In genomic region chr4:53055716-53056413, GRCh38 we compare ENCODE assay signal across 23 cellular contexts.
DNase-seq lines count a peak whose midpoint lies in the region; ATAC-seq lines count a peak whose summit lies in the region.
"Had no signal": no experiment of that assay in that cellular context is flagged by ENCODE, and none has a peak within 500 bp of the region (broad histone marks: within the 10 kb centered on the region; RNA-seq: fewer than 3 reads in every experiment).

No MANE protein-coding gene starts in this region.

- DNase-seq in COLO829 (ENCODE audit: low spot score), result peak; percentile 65
- peak; percentile 30 to 59 for DNase-seq in SJCRH30
- DNase-seq in dermis microvascular lymphatic vessel endothelial cell (ENCODE audit: low read depth in 2 of 2), result peak; percentile 76 to 79
- peak; percentile 50 for DNase-seq in pons (ENCODE audit: low spot score)
- DNase-seq in SW 1271 (lab: John Stamatoyannopoulos, UW), result no peak
- DNase-seq in activated CD8-positive, alpha-beta memory T cell treated with anti-CD3 and anti-CD28 coated beads, Interleukin-2, amount 50 U/mL, for 4 hours, result no peak
- no peak for DNase-seq in hippocampal formation (lab: John Stamatoyannopoulos, UW)
- DNase-seq: activated CD8-positive, alpha-beta T cell treated with anti-CD3 and anti-CD28 coated beads, Interleukin-2, amount 10 ng/mL, durations not matched to agents 7 days and 5 days; activated gamma-delta T cell treated with Interleukin-2 at 50 U/mL for 16 hours; activated T-cell treated with anti-CD3 and anti-CD28 coated beads, Interleukin-2, amount 50 U/mL, for 1 hour; glutamatergic neuron; kidney; lower lobe of right lung; mucosa of descending colon; NCI-H446 treated with DMSO at 0.1 percent for 48 hours; SHP77; stimulated activated CD8-positive, alpha-beta memory T cell treated with anti-CD3 and anti-CD28 coated beads, Interleukin-4, amount 100 ng/mL, for 48 hours; T-helper 1 cell; upper lobe of right lung had no signal

- H3K27me3 ChIP-seq in SJCRH30, result no peaks in the 10 kb centered on the region
- H3K27me3 ChIP-seq: MG63, upper lobe of right lung had no signal

- H3K9me3 ChIP-seq in SJCRH30 (replicated peaks), result no peaks in the 10 kb centered on the region
- H3K9me3 ChIP-seq: lower lobe of right lung, MG63, mucosa of descending colon, upper lobe of right lung had no signal

- no peak overlapping the region for H3K4me3 ChIP-seq in SJCRH30
- H3K4me3 ChIP-seq: K562, lower lobe of right lung, MG63, mucosa of descending colon, upper lobe of right lung had no signal

- H3K27ac ChIP-seq in SJCRH30, result peak overlapping the region; percentile 53
- H3K27ac ChIP-seq: lower lobe of right lung, upper lobe of right lung had no signal

- peaks cover 17% of the 10 kb centered on the region for H3K4me1 ChIP-seq in SJCRH30
- H3K4me1 ChIP-seq: lower lobe of right lung, upper lobe of right lung had no signal

- no peaks in the 10 kb centered on the region for H3K36me3 ChIP-seq in SJCRH30
- H3K36me3 ChIP-seq: lower lobe of right lung, upper lobe of right lung had no signal

- ATAC-seq in GM18870 (IDR thresholded peaks at IDR 0.05; ENCODE audit: unreplicated experiment), result no peak
- ATAC-seq: activated CD4-positive, CD25-positive, alpha-beta regulatory T cell treated with anti-CD3 and anti-CD28 coated beads, Interleukin-2, amount 50 U/mL, for 24 hours; activated CD8-positive, alpha-beta T cell treated with anti-CD3 and anti-CD28 coated beads, Interleukin-2, amount 10 ng/mL, durations not matched to agents 7 days and 5 days; K562; lower lobe of right lung; mucosa of descending colon; upper lobe of right lung had no signal

Comparison
In these comparisons a context has a peak if more than half of its experiments do, and no peak if none do; other contexts are left out.
1. DNase-seq: peak in COLO829 (single experiment), SJCRH30 (2 of 2), dermis microvascular lymphatic vessel endothelial cell (2 of 2) and pons (single experiment); none in SW 1271 (0 of 2), activated CD8-positive, alpha-beta memory T cell treated with anti-CD3 and anti-CD28 coated beads, Interleukin-2, amount 50 U/mL, for 4 hours (single experiment) and hippocampal formation (0 of 2).